ENCODE assay signal across 22 cellular contexts in the genomic region with DNA sequence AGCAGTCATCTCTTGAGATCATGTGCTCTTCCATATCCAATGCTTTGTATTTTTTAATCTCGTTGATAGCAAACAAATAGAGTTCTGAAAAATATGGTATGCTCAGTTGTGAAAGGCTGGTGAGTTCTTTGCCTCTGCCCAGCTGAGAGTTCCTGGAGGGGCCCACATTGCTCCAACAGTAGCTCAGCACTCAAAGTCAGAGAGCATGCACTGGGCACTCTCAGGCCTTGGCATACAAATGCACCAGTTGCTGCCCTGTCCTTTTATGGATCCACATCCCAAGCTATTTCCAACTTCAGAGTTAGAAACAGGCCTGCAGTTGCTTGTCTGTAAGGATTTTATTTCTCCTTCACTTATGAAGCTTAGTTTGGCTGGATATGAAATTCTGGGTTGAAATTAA. TPM values are rescaled to one million over a fixed set of nuclear protein-coding genes. Genes with fewer than 3 reads are reported as not detected.
A peak's percentile ranks its signal among the peaks of the same experiment; 100 is the strongest.
DNase-seq lines count a peak whose midpoint lies in the region; ATAC-seq and TF ChIP-seq lines count a peak whose summit lies in the region.
"Had no signal": no experiment of that assay in that cellular context is flagged by ENCODE, and none has a peak within 500 bp of the region (broad histone marks: within the 10 kb centered on the region; RNA-seq: fewer than 3 reads in every experiment).

No MANE protein-coding gene starts in this region.

- BruUV-seq in Calu3 (replicated peaks; lab: Mats Ljungman, UMichigan) = no TSS peak

- intact Hi-C loops in Right ventricle myocardium superior (cut with DNase I) (no loop called here), left cardiac atrium (cut with DNase I) (no loop called here), Calu3 (cut with micrococcal nuclease; ENCODE audit: unreplicated experiment) (no loop called here)

- no peaks in the 10 kb centered on the region for H3K4me1 Mint-ChIP-seq in Calu3 (ENCODE audit: low read depth, unreplicated experiment)
- H3K4me1 Mint-ChIP-seq: CD4-positive, alpha-beta memory T cell; H9 had no signal

- no peaks in the 10 kb centered on the region for H3K27me3 ChIP-seq in layer of hippocampus (ENCODE audit: control insufficient read depth, insufficient read depth, low read length)

- H3K4me3 Mint-ChIP-seq in Calu3 (ENCODE audit: low read depth, unreplicated experiment) = no peak overlapping the region
- H3K4me3 Mint-ChIP-seq: CD4-positive, alpha-beta memory T cell; H9 had no signal

- H3K27ac Mint-ChIP-seq in Calu3 (ENCODE audit: unreplicated experiment) = no peak overlapping the region
- H3K27ac Mint-ChIP-seq: CD4-positive, alpha-beta memory T cell; H9 had no signal

- DNase-seq in Right ventricle myocardium superior (no peak), left cardiac atrium (no peak), Calu3 (no peak)
- DNase-seq in stimulated activated CD4-positive, alpha-beta T cell treated with anti-CD3 and anti-CD28 coated beads, Interleukin-2, amount 100 ng/mL, for 24 hours = no peak
- DNase-seq: 8988T; ACHN; C1 segment of cervical spinal cord; CD4-positive, alpha-beta memory T cell; COR-L47; DMS 273 treated with DMSO at 0.1 percent for 48 hours; DMS79; EL; GDM1; GM23248; H9 had no signal

- H3K9me3 Mint-ChIP-seq in Calu3 (ENCODE audit: low read depth, unreplicated experiment) = peaks cover 6% of the 10 kb centered on the region

- no peaks in the 10 kb centered on the region for H3K27me3 Mint-ChIP-seq in Calu3 (ENCODE audit: unreplicated experiment)

- CTCF ChIA-PET in Calu3 (lab: Charles Lee) = no interaction called here

- ATAC-seq in Right ventricle myocardium superior (ENCODE audit: poor library complexity) (peak; percentile 63), left cardiac atrium (no peak)
- ATAC-seq: A549, GM12878, HCT116 had no signal

- H3K27ac ChIP-seq in cingulate gyrus (ENCODE audit: low read depth, low read length) (peak overlapping the region; percentile 49), layer of hippocampus (ENCODE audit: low read depth, low read length) (peak overlapping the region; percentile 6), temporal lobe (ENCODE audit: low read depth, low read length) (peak overlapping the region; percentile 99)
- H3K27ac ChIP-seq: A549, GM23248 had no signal

- H3K36me3 Mint-ChIP-seq in Calu3 (ENCODE audit: insufficient read depth, unreplicated experiment) = no peaks in the 10 kb centered on the region
- H3K36me3 Mint-ChIP-seq: CD4-positive, alpha-beta memory T cell had no signal

- TF ChIP-seq CTCF in Calu3 (IDR thresholded peaks at IDR 0.05; ENCODE audit: unreplicated experiment) = no peak

RNA-seq across cellular contexts. Expression of a gene that starts 21.9 kb away (rescaled TPM):
- total RNA-seq in Right ventricle myocardium superior (1.7 TPM), left cardiac atrium (1 to 10 TPM; 1.6 to 1.9 TPM), temporal lobe (9.6 TPM), Calu3 (2022) (0.07 and 0.12 TPM in 2 replicates)
- total RNA-seq: H4 had no signal

Comparison
In these comparisons a context has a peak if more than half of its experiments do, and no peak if none do; other contexts are left out.
1. H3K27ac ChIP-seq: peak in every context shown above with its lines; median percentile 99 in temporal lobe; 49 in cingulate gyrus; 6 in layer of hippocampus.